ENCODE assay signal across 13 cellular contexts in genomic region chr2:239302808-239303557, GRCh38.
DNase-seq lines count a peak whose midpoint lies in the region; ATAC-seq, FAIRE-seq and TF ChIP-seq lines count a peak whose summit lies in the region.
"Had no signal": no experiment of that assay in that cellular context is flagged by ENCODE, and none has a peak within 500 bp of the region (broad histone marks: within the 10 kb centered on the region; RNA-seq: fewer than 3 reads in every experiment).

No MANE protein-coding gene starts in this region.

- H3K27me3 Mint-ChIP-seq in naive thymus-derived CD8-positive, alpha-beta T cell: no peaks in the 10 kb centered on the region
- H3K27me3 Mint-ChIP-seq: activated naive CD8-positive, alpha-beta T cell had no signal

- 0 out of 2 replicates have a peak, but pooled peaks cover 6% of the 10 kb centered on the region for H3K36me3 ChIP-seq in BLaER1
- no peaks in the 10 kb centered on the region; a peak in 2 of 4 replicates for H3K36me3 ChIP-seq in GM12878 (ENCODE audit: control insufficient read depth in 2 of 2, insufficient read depth in 2 of 2, low read length in 1 of 2)
- no peaks in the 10 kb centered on the region for H3K36me3 ChIP-seq in A673 (ENCODE audit: insufficient read depth, low read length, poor library complexity, severe bottlenecking)

- H3K4me3 Mint-ChIP-seq in naive thymus-derived CD8-positive, alpha-beta T cell: peak overlapping the region in 7 of 10 donors; percentile 6 to 81 (median 45)
- H3K4me3 Mint-ChIP-seq: activated naive CD8-positive, alpha-beta T cell had no signal

- intact Hi-C loops in GM12878 (cut with micrococcal nuclease; ENCODE audit: unreplicated experiment) (no loop called here), A673 (cut with micrococcal nuclease; ENCODE audit: unreplicated experiment) (no loop called here)

- TF ChIP-seq POLR2A in GM12878 (IDR thresholded peaks at IDR 0.05; ENCODE audit: low read depth, low read length): no peak

- SMC1A ChIA-PET in GM12878 (lab: Charles Lee; ENCODE audit: uncharacterized antibody, unreplicated experiment): interaction anchor here (0.6 to 2.6 kb wide), 8 partner anchors 8 to 263 kb away, joined by 3 to 14 read pairs (median 3); no protein-coding TSS in a partner anchor

- H3K27ac ChIP-seq in BLaER1 (peak overlapping the region; percentile 87), GM12878 (ENCODE audit: control insufficient read depth, insufficient read depth) (no peak overlapping the region), A673 (ENCODE audit: low read depth, low read length, poor library complexity, severe bottlenecking) (no peak overlapping the region)

- RAD21 ChIA-PET in GM12878 (lab: Charles Lee; ENCODE audit: unreplicated experiment): interaction anchor here (1.2 to 2.1 kb wide), 8 partner anchors 7 to 98 kb away, joined by 3 to 13 read pairs (median 6); partner anchors contain the start of gene HDAC4

- H3K79me2 ChIP-seq in GM12878 (ENCODE audit: control insufficient read depth, insufficient read depth, low read length): no peaks in the 10 kb centered on the region

- ATAC-seq in GM18868 (IDR thresholded peaks at IDR 0.05; ENCODE audit: unreplicated experiment) (peak; percentile 36), GM12878 (peak; percentile 73), left lobe of liver (no peak), HG03432 (IDR thresholded peaks at IDR 0.05; ENCODE audit: unreplicated experiment) (no peak)
- no peak for ATAC-seq in naive thymus-derived CD8-positive, alpha-beta T cell
- ATAC-seq: K562 had no signal

- no peaks in the 10 kb centered on the region for H3K27me3 ChIP-seq in BLaER1
- no peaks in the 10 kb centered on the region for H3K27me3 ChIP-seq in GM12878 (replicated peaks in 1 of 2; ENCODE audit: control insufficient read depth in 2 of 2, insufficient read depth in 2 of 2, low read length in 1 of 2)
- no peaks in the 10 kb centered on the region for H3K27me3 ChIP-seq in A673 (replicated peaks; ENCODE audit: insufficient read depth, low read depth, low read length, poor library complexity)

- H3K4me1 Mint-ChIP-seq in naive thymus-derived CD8-positive, alpha-beta T cell: peaks cover 40 to 66% (median 60%) of the 10 kb centered on the region in 4 donors

- H4K20me1 ChIP-seq in BLaER1: peaks cover 56% of the 10 kb centered on the region
- no peaks in the 10 kb centered on the region; the same call in 1 of the 2 replicates for H4K20me1 ChIP-seq in GM12878 (ENCODE audit: control insufficient read depth, insufficient read depth)

- H3K9me3 Mint-ChIP-seq in naive thymus-derived CD8-positive, alpha-beta T cell: no peaks in the 10 kb centered on the region

- 36% methylated on average over 28 of the region's 28 CpGs for WGBS in GM12878 (ENCODE audit: insufficient coverage, insufficient replicate concordance, low lambda C conversion rate, missing lambda C conversion rate)

- BruUV-seq in GM12878 (replicated peaks; lab: Mats Ljungman, UMichigan) (no TSS peak), A673 (replicated peaks; lab: Mats Ljungman, UMichigan) (no TSS peak)

- H3K4me2 ChIP-seq in BLaER1: peak overlapping the region; percentile 75
- H3K4me2 ChIP-seq in GM12878 (ENCODE audit: control insufficient read depth, insufficient read depth): 0 out of 2 replicates have a peak overlapping the region, but pooled peaks have one; percentile 1

- CTCF ChIA-PET in GM12878 (lab: Yijun Ruan, JAX) (interaction anchor here (0.6 to 1.7 kb wide), 3 partner anchors 36 to 78 kb away, joined by 3 to 7 read pairs (median 4); no protein-coding TSS in a partner anchor), A673 (lab: Charles Lee) (no interaction called here)

- peak overlapping the region; percentile 52 to 95 (median 91) for H3K27ac Mint-ChIP-seq in naive thymus-derived CD8-positive, alpha-beta T cell
- H3K27ac Mint-ChIP-seq: activated naive CD8-positive, alpha-beta T cell had no signal

- H3K9ac ChIP-seq in BLaER1: peak overlapping the region; percentile 53
- no peak overlapping the region for H3K9ac ChIP-seq in GM12878 (ENCODE audit: control insufficient read depth, insufficient read depth, low read length)

- in situ Hi-C loops in GM12878 (cut with MboI): no loop called here

- TF ChIP-seq CTCF in GM12878 (IDR thresholded peaks at IDR 0.05 in 2 of 3, conservative IDR thresholded peaks at IDR 0.05 in 1 of 3; ENCODE audit: control insufficient read depth in 2 of 3, extremely low read depth in 1 of 3, insufficient read depth in 1 of 3, low read depth in 3 of 3, low read length in 3 of 3) (no peak), A673 (conservative IDR thresholded peaks at IDR 0.05; ENCODE audit: low read depth, low read length) (no peak)

- TF ChIP-seq RAD21 in GM12878 (IDR thresholded peaks at IDR 0.05; ENCODE audit: insufficient read depth, low read depth, low read length): no peak

- 0 out of 2 replicates have a peak overlapping the region, but pooled peaks have one; percentile 13 for H3K4me3 ChIP-seq in BLaER1
- H3K4me3 ChIP-seq in GM12878: no peak overlapping the region
- H3K4me3 ChIP-seq in A673 (ENCODE audit: low read depth, low read length, poor library complexity, severe bottlenecking): no peak overlapping the region
- H3K4me3 ChIP-seq: K562 had no signal

- TF ChIP-seq EP300 in GM12878 (IDR thresholded peaks at IDR 0.05; ENCODE audit: borderline replicate concordance in 1 of 2, control insufficient read depth in 1 of 2, low read depth in 2 of 2, low read length in 2 of 2): peak in 1 of 2 experiments; percentile 33; a peak in 1 of 4 replicates

- H3K9me3 ChIP-seq in BLaER1: no peaks in the 10 kb centered on the region
- no peaks in the 10 kb centered on the region for H3K9me3 ChIP-seq in GM12878 (replicated peaks; ENCODE audit: control insufficient read depth, insufficient read depth, low read length)
- H3K9me3 ChIP-seq in A673 (ENCODE audit: low read depth, low read length, poor library complexity, severe bottlenecking): no peaks in the 10 kb centered on the region

- H3K4me1 ChIP-seq in BLaER1 (peaks cover 100% of the 10 kb centered on the region), GM12878 (ENCODE audit: control insufficient read depth, insufficient read depth, low read length) (peaks cover 22% of the 10 kb centered on the region), A673 (ENCODE audit: insufficient read depth, low read length, poor library complexity, severe bottlenecking) (no peaks in the 10 kb centered on the region)

- no peak overlapping the region for H2AFZ ChIP-seq in GM12878 (ENCODE audit: control insufficient read depth, low read depth, low read length)

- POLR2A ChIA-PET in GM12878 (lab: Charles Lee) (interaction anchor here (0.8 to 1.3 kb wide), 2 partner anchors 10 to 78 kb away, joined by 3 to 4 read pairs; no protein-coding TSS in a partner anchor), A673 (lab: Charles Lee; ENCODE audit: low non-redundant PET) (no interaction called here)
- POLR2A ChIA-PET in naive thymus-derived CD8-positive, alpha-beta T cell (lab: Charles Lee): interaction anchor here (1.3 to 2.1 kb wide), 2 partner anchors 8 to 18 kb away, joined by 3 to 11 read pairs; no protein-coding TSS in a partner anchor

- DNase-seq in GM12878 (ENCODE audit: low read depth, low spot score): no peak
- DNase-seq in naive thymus-derived CD8-positive, alpha-beta T cell: no peak
- DNase-seq in EL: no peak
- DNase-seq in left lobe of liver (ENCODE audit: low spot score): no peak
- DNase-seq in A673 (ENCODE audit: low spot score): no peak
- DNase-seq: erythroblast, mammary epithelial cell, NCI-H510A had no signal

- FAIRE-seq in GM12878 (lab: Jason Lieb, UNC): peak; percentile 56
- FAIRE-seq: K562 had no signal

- H3K36me3 Mint-ChIP-seq in naive thymus-derived CD8-positive, alpha-beta T cell: no peaks in the 10 kb centered on the region
- H3K36me3 Mint-ChIP-seq: activated naive CD8-positive, alpha-beta T cell had no signal

TF ChIP-seq in GM12878, 131 proteins besides CTCF, POLR2A, EP300 and RAD21 (continues in another document):
- no peak for TF ChIP-seq FOXK2 (IDR thresholded peaks at IDR 0.05)
- TF ChIP-seq IRF3 (IDR thresholded peaks at IDR 0.05): no peak
- TF ChIP-seq ZNF622 (IDR thresholded peaks at IDR 0.05): no peak
- peak; percentile 87 for TF ChIP-seq SPI1 (IDR thresholded peaks at IDR 0.05; ENCODE audit: borderline replicate concordance, insufficient read depth, low read depth, low read length)
- no peak for TF ChIP-seq E2F4 (IDR thresholded peaks at IDR 0.05; ENCODE audit: low read depth, low read length)
- no peak for TF ChIP-seq ZZZ3 (IDR thresholded peaks at IDR 0.05; ENCODE audit: control insufficient read depth, insufficient read length, low read depth)
- TF ChIP-seq NRF1 (conservative IDR thresholded peaks at IDR 0.05; ENCODE audit: low read depth, low read length): no peak
- TF ChIP-seq FOXM1 (IDR thresholded peaks at IDR 0.05; ENCODE audit: low read depth, low read length): no peak
- peak; percentile 68 for TF ChIP-seq MTA2 (IDR thresholded peaks at IDR 0.05; ENCODE audit: low read depth)
- 0 out of 2 replicates have a peak, but pooled peaks have one; percentile 21 for TF ChIP-seq PKNOX1 (IDR thresholded peaks at IDR 0.05)
- TF ChIP-seq LARP7 (IDR thresholded peaks at IDR 0.05): no peak

Comparison
In these comparisons a context has a peak if more than half of its experiments do, and no peak if none do; other contexts are left out.
1. ATAC-seq: peak in GM18868 (single experiment) and GM12878 (single experiment); none in naive thymus-derived CD8-positive, alpha-beta T cell (0 of 2), left lobe of liver (single experiment) and HG03432 (single experiment).